ENCODE assay signal across 25 cellular contexts in the genomic region with DNA sequence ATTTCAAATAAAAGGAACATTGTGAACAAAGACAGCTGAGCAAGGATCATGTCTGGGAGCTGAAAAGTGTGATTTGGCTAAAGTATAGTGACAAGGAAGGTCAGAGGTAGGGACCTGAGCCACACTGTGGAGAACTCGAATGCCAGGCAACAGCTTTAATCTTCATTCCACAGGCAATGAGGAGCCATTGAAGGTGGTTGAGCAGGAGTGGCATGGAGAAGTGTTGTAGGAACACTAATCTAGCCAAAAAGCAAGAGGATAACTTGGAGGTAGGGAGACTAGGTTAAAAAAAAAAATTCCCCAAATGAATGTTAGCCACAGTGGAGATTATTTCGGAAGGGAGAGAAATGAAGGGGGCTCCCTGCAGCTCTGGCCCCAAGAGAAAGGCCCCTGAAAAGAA.
DNase-seq lines count a peak whose midpoint lies in the region; ATAC-seq and TF ChIP-seq lines count a peak whose summit lies in the region.
"Had no signal": no experiment of that assay in that cellular context is flagged by ENCODE, and none has a peak within 500 bp of the region (broad histone marks: within the 10 kb centered on the region; RNA-seq: fewer than 3 reads in every experiment).

No MANE protein-coding gene starts in this region.

- H3K27me3 Mint-ChIP-seq in glutamatergic neuron (ENCODE audit: unreplicated experiment) (peaks cover 7% of the 10 kb centered on the region), GM23338 (ENCODE audit: insufficient read depth, low read depth, poor library complexity) (peaks cover under 1% of the 10 kb centered on the region)

- H3K36me3 Mint-ChIP-seq in glutamatergic neuron (ENCODE audit: unreplicated experiment) (no peaks in the 10 kb centered on the region), GM23338 (ENCODE audit: low read depth) (no peaks in the 10 kb centered on the region; the same call in 2 of the 3 replicates)
- H3K36me3 Mint-ChIP-seq: CD8-positive, alpha-beta T cell had no signal

- no peak overlapping the region for H3K4me2 ChIP-seq in osteoblast (ENCODE audit: insufficient read depth, low read length)
- H3K4me2 ChIP-seq in GM23338 = no peak overlapping the region

- no peak overlapping the region for H2AFZ ChIP-seq in osteoblast (ENCODE audit: low read length)
- no peak overlapping the region for H2AFZ ChIP-seq in GM23338

- DNase-seq in caudate nucleus (lab: John Stamatoyannopoulos, UW) (no peak), glutamatergic neuron (no peak), osteoblast (ENCODE audit: insufficient read length, low spot score, missing footprints) (peak; percentile 26), GM23338 (ENCODE audit: low spot score) (no peak)
- no peak for DNase-seq in effector CD8-positive, alpha-beta T cell (lab: John Stamatoyannopoulos, UW)
- DNase-seq: Caco-2; CD8-positive, alpha-beta T cell; DMS79; EL; GDM1; KBM-7; MG63; NCI-H1105 treated with DMSO at 0.1 percent for 48 hours; NCI-H2029; NCI-H69; Right ventricle myocardium superior; RPMI8226 had no signal

- H3K4me3 ChIP-seq in HEK293 (ENCODE audit: low read depth, low read length) = no peak overlapping the region
- no peak overlapping the region for H3K4me3 ChIP-seq in osteoblast (ENCODE audit: insufficient read depth, low read length)
- no peak overlapping the region for H3K4me3 ChIP-seq in GM23338
- H3K4me3 ChIP-seq: GM12878, MG63, SJSA1 had no signal

- H3K9me3 Mint-ChIP-seq in glutamatergic neuron (ENCODE audit: unreplicated experiment) (peaks cover 4% of the 10 kb centered on the region), GM23338 (no peaks in the 10 kb centered on the region)
- H3K9me3 Mint-ChIP-seq: CD8-positive, alpha-beta T cell had no signal

- H3K36me3 ChIP-seq in HEK293 (ENCODE audit: control insufficient read depth in 2 of 2, insufficient read depth in 1 of 2, low read length in 2 of 2) (no peaks in the 10 kb centered on the region), osteoblast (ENCODE audit: insufficient read depth, low read length) (no peaks in the 10 kb centered on the region), GM23338 (ENCODE audit: insufficient read depth) (no peaks in the 10 kb centered on the region)
- H3K36me3 ChIP-seq: MG63, SJSA1 had no signal

- peaks cover 18% of the 10 kb centered on the region for H3K4me1 Mint-ChIP-seq in glutamatergic neuron (ENCODE audit: low read depth, unreplicated experiment)
- H3K4me1 Mint-ChIP-seq in GM23338 = peaks cover 32% of the 10 kb centered on the region

- ATAC-seq in GM23338 (no peak), GM18868 (IDR thresholded peaks at IDR 0.05; ENCODE audit: unreplicated experiment) (no peak), HG02885 (IDR thresholded peaks at IDR 0.05; ENCODE audit: poor library complexity, unreplicated experiment) (no peak)
- ATAC-seq: CD8-positive, alpha-beta T cell; GM12878 had no signal

- H3K9me3 ChIP-seq in HEK293 (ENCODE audit: control insufficient read depth, insufficient read depth, low read depth, low read length) (no peaks in the 10 kb centered on the region), osteoblast (ENCODE audit: low read depth, low read length) (no peaks in the 10 kb centered on the region)
- H3K9me3 ChIP-seq: Caco-2, MG63, SJSA1 had no signal

- no peak overlapping the region for H3K27ac Mint-ChIP-seq in glutamatergic neuron (ENCODE audit: unreplicated experiment)
- H3K27ac Mint-ChIP-seq in GM23338 = no peak overlapping the region
- H3K27ac Mint-ChIP-seq: B cell; CD8-positive, alpha-beta T cell had no signal

- TF ChIP-seq CTCF in HEK293 (tag by site-specific recombination; IDR thresholded peaks at IDR 0.05) (no peak), glutamatergic neuron (IDR thresholded peaks at IDR 0.05; ENCODE audit: partially characterized antibody, unreplicated experiment) (no peak), osteoblast (IDR thresholded peaks at IDR 0.05; ENCODE audit: extremely low read depth, low read depth, low read length) (no peak), GM23338 (conservative IDR thresholded peaks at IDR 0.05; ENCODE audit: low read depth in 2 of 2) (no peak)

- H3F3A ChIP-seq in GM23338 (replicated peaks; ENCODE audit: low read depth) = no peaks in the 10 kb centered on the region

- H3K9me2 ChIP-seq in GM23338 (ENCODE audit: insufficient read depth) = no peaks in the 10 kb centered on the region

- H3K79me2 ChIP-seq in osteoblast (ENCODE audit: insufficient read depth, low read length) (no peaks in the 10 kb centered on the region), GM23338 (replicated peaks; ENCODE audit: insufficient read depth) (no peaks in the 10 kb centered on the region)

- no peaks in the 10 kb centered on the region for H4K20me1 ChIP-seq in osteoblast (ENCODE audit: insufficient read depth, low read length)
- no peaks in the 10 kb centered on the region for H4K20me1 ChIP-seq in GM23338 (replicated peaks; ENCODE audit: insufficient read depth)

- H3K4me1 ChIP-seq in HEK293 (ENCODE audit: control insufficient read depth, insufficient read depth, low read length) = no peaks in the 10 kb centered on the region
- H3K4me1 ChIP-seq in osteoblast (ENCODE audit: insufficient read depth, low read length) = peaks cover 28% of the 10 kb centered on the region
- peaks cover 14% of the 10 kb centered on the region; the same call in 1 of the 2 replicates for H3K4me1 ChIP-seq in GM23338 (ENCODE audit: insufficient read depth)

- POLR2A ChIA-PET in HEK293 (lab: Yijun Ruan, JAX) = interaction anchor here (0.5 kb wide), 1 partner anchor 387 kb away, joined by 3 read pairs; no protein-coding TSS in a partner anchor

- H3K4me3 Mint-ChIP-seq in glutamatergic neuron (ENCODE audit: unreplicated experiment) = peak overlapping the region; percentile 25
- no peak overlapping the region for H3K4me3 Mint-ChIP-seq in GM23338
- H3K4me3 Mint-ChIP-seq: B cell; CD8-positive, alpha-beta T cell had no signal

- H3K27me3 ChIP-seq in osteoblast (ENCODE audit: insufficient read depth, low read length) = no peaks in the 10 kb centered on the region
- no peaks in the 10 kb centered on the region for H3K27me3 ChIP-seq in GM23338 (ENCODE audit: insufficient read depth)
- H3K27me3 ChIP-seq: MG63, SJSA1 had no signal

- CTCF ChIA-PET in HEK293 (lab: Yijun Ruan, JAX) = interaction anchor here (0.9 kb wide), 1 partner anchor 247 kb away, joined by 3 read pairs; no protein-coding TSS in a partner anchor

- H3K27ac ChIP-seq in HEK293 (ENCODE audit: extremely low read depth, low read depth, low read length) (no peak overlapping the region), caudate nucleus (ENCODE audit: low read depth, low read length) (peak overlapping the region; percentile 8), osteoblast (ENCODE audit: low read depth, low read length) (no peak overlapping the region), GM23338 (ENCODE audit: low read depth) (no peak overlapping the region)
- H3K27ac ChIP-seq: 22Rv1, C4-2B, SJSA1 had no signal

TF ChIP-seq in HEK293, 187 proteins besides CTCF, POLR2A, EP300 and RAD21:
- TF ChIP-seq ZNF16 (tag by site-specific recombination; IDR thresholded peaks at IDR 0.05; ENCODE audit: low read depth) (peak; percentile 66), ZNF571 (tag by site-specific recombination; IDR thresholded peaks at IDR 0.05) (no peak)

TF ChIP-seq in GM23338, 12 proteins besides CTCF, POLR2A, EP300 and RAD21 (continues in another document):
- TF ChIP-seq NANOG (IDR thresholded peaks at IDR 0.05; ENCODE audit: borderline replicate concordance) = no peak
- TF ChIP-seq ZNF114 (CRISPR knock-in tag; IDR thresholded peaks at IDR 0.05) = no peak
- no peak for TF ChIP-seq ZNF331 (CRISPR knock-in tag; IDR thresholded peaks at IDR 0.05; ENCODE audit: low read depth)
- TF ChIP-seq, protein P1, sequence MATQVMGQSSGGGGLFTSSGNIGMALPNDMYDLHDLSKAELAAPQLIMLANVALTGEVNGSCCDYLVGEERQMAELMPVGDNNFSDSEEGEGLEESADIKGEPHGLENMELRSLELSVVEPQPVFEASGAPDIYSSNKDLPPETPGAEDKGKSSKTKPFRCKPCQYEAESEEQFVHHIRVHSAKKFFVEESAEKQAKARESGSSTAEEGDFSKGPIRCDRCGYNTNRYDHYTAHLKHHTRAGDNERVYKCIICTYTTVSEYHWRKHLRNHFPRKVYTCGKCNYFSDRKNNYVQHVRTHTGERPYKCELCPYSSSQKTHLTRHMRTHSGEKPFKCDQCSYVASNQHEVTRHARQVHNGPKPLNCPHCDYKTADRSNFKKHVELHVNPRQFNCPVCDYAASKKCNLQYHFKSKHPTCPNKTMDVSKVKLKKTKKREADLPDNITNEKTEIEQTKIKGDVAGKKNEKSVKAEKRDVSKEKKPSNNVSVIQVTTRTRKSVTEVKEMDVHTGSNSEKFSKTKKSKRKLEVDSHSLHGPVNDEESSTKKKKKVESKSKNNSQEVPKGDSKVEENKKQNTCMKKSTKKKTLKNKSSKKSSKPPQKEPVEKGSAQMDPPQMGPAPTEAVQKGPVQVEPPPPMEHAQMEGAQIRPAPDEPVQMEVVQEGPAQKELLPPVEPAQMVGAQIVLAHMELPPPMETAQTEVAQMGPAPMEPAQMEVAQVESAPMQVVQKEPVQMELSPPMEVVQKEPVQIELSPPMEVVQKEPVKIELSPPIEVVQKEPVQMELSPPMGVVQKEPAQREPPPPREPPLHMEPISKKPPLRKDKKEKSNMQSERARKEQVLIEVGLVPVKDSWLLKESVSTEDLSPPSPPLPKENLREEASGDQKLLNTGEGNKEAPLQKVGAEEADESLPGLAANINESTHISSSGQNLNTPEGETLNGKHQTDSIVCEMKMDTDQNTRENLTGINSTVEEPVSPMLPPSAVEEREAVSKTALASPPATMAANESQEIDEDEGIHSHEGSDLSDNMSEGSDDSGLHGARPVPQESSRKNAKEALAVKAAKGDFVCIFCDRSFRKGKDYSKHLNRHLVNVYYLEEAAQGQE (IDR thresholded peaks at IDR 0.05; ENCODE audit: unreplicated experiment) = no peak
- no peak for TF ChIP-seq EZH2phosphoT487 (IDR thresholded peaks at IDR 0.05; ENCODE audit: unreplicated experiment)
- no peak for TF ChIP-seq STAT1 (IDR thresholded peaks at IDR 0.05; ENCODE audit: unreplicated experiment)
